Comparison of ENCODE assay signal across 27 cellular contexts in the genomic region with DNA sequence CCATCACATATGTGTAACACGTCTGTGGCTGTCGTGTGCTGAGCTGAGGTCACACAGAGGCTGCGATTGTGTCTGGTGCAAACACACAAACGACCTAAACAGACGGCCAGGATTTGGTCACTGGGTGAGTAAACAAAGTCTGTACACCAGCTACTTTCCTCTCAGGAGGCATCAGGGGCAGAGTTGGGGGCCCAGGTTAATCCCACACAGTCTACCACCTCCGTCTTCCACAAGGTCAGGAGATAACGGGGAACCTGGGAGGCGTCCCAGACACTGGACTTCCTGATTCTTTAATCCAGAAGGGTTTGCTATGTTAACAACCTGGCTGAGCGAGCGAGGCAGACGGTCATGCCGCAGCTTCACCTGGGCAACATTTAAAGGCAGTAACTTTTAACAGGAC. TPM values are rescaled to one million over a fixed set of nuclear protein-coding genes. Genes with fewer than 3 reads are reported as not detected.
DNase-seq lines count a peak whose midpoint lies in the region; ATAC-seq, FAIRE-seq and TF ChIP-seq lines count a peak whose summit lies in the region.
"Had no signal": no experiment of that assay in that cellular context is flagged by ENCODE, and none has a peak within 500 bp of the region (broad histone marks: within the 10 kb centered on the region; RNA-seq: fewer than 3 reads in every experiment).

No MANE protein-coding gene starts in this region.

- H3K27ac ChIP-seq in GM23338 (ENCODE audit: low read depth) (no peak overlapping the region), left lung (no peak overlapping the region), pancreas (peak overlapping the region in 3 of 4 donors; percentile 67 to 74 (median 72))
- H3K27ac ChIP-seq: esophagus muscularis mucosa, HL-60, SJCRH30, stomach had no signal

- peak overlapping the region; percentile 84 for H3K4me2 ChIP-seq in GM23338

- H4K20me1 ChIP-seq in GM23338 (replicated peaks; ENCODE audit: insufficient read depth): no peaks in the 10 kb centered on the region

- H2AFZ ChIP-seq in GM23338: no peak overlapping the region

- H3K9me3 ChIP-seq in left lung: peaks cover 0 to 2% of the 10 kb centered on the region in 2 donors
- no peaks in the 10 kb centered on the region for H3K9me3 ChIP-seq in pancreas
- H3K9me3 ChIP-seq: SJCRH30 had no signal

- no peak for FAIRE-seq in pancreas (lab: Jason Lieb, UNC)
- FAIRE-seq: frontal cortex, GM19239 had no signal

- no peaks in the 10 kb centered on the region for H3K9me2 ChIP-seq in GM23338 (ENCODE audit: insufficient read depth)

- H3K9me3 Mint-ChIP-seq in GM23338 (peaks cover 15% of the 10 kb centered on the region), brain (peaks cover 8 to 22% (median 17%) of the 10 kb centered on the region in 5 experiments)
- H3K9me3 Mint-ChIP-seq: natural killer cell had no signal

- H3K27ac Mint-ChIP-seq in GM23338 (no peak overlapping the region), brain (peak overlapping the region in 2 of 5 experiments; percentile 14 to 17)
- H3K27ac Mint-ChIP-seq: activated naive CD8-positive, alpha-beta T cell treated with anti-CD3 and anti-CD28 coated beads for 36 hours; activated T-helper 17 cell treated with anti-CD3 and anti-CD28 coated beads, Interleukin-2, amount 50 U/mL, for 72 hours; natural killer cell; T-cell had no signal

- H3K27me3 ChIP-seq in GM23338 (ENCODE audit: insufficient read depth): peaks cover 14% of the 10 kb centered on the region
- peaks cover 22 to 62% of the 10 kb centered on the region in 2 donors for H3K27me3 ChIP-seq in left lung
- no peaks in the 10 kb centered on the region for H3K27me3 ChIP-seq in pancreas
- H3K27me3 ChIP-seq: SJCRH30 had no signal

- H3K36me3 Mint-ChIP-seq in GM23338 (ENCODE audit: low read depth): peaks cover 3% of the 10 kb centered on the region; the same call in 1 of the 3 replicates
- no peaks in the 10 kb centered on the region for H3K36me3 Mint-ChIP-seq in brain
- H3K36me3 Mint-ChIP-seq: activated naive CD8-positive, alpha-beta T cell treated with anti-CD3 and anti-CD28 coated beads for 36 hours; natural killer cell; T-cell had no signal

- H3K4me3 Mint-ChIP-seq in GM23338: peak overlapping the region; percentile 77
- peak overlapping the region; percentile 66 to 83 (median 70) for H3K4me3 Mint-ChIP-seq in brain
- H3K4me3 Mint-ChIP-seq: activated naive CD8-positive, alpha-beta T cell treated with anti-CD3 and anti-CD28 coated beads for 36 hours; activated T-helper 17 cell treated with anti-CD3 and anti-CD28 coated beads, Interleukin-2, amount 50 U/mL, for 72 hours; natural killer cell; T-cell had no signal

- H3F3A ChIP-seq in GM23338 (replicated peaks; ENCODE audit: low read depth): no peaks in the 10 kb centered on the region

- no peaks in the 10 kb centered on the region; the same call in 1 of the 2 replicates for H3K79me2 ChIP-seq in GM23338 (replicated peaks; ENCODE audit: insufficient read depth)

- TF ChIP-seq CTCF in GM23338 (conservative IDR thresholded peaks at IDR 0.05; ENCODE audit: low read depth in 2 of 2) (no peak), brain (conservative IDR thresholded peaks at IDR 0.05) (no peak), left lung (IDR thresholded peaks at IDR 0.05) (no peak), pancreas (IDR thresholded peaks at IDR 0.05) (no peak)

- H3K36me3 ChIP-seq in GM23338 (ENCODE audit: insufficient read depth) (no peaks in the 10 kb centered on the region), left lung (no peaks in the 10 kb centered on the region), pancreas (no peaks in the 10 kb centered on the region)
- H3K36me3 ChIP-seq: esophagus muscularis mucosa, SJCRH30, stomach had no signal

- H3K4me1 ChIP-seq in GM23338 (ENCODE audit: insufficient read depth) (peaks cover 14% of the 10 kb centered on the region), left lung (no peaks in the 10 kb centered on the region), pancreas (no peaks in the 10 kb centered on the region)
- H3K4me1 ChIP-seq: SJCRH30 had no signal

- H3K4me1 Mint-ChIP-seq in GM23338 (peaks cover 37% of the 10 kb centered on the region), brain (peaks cover 42% of the 10 kb centered on the region)
- H3K4me1 Mint-ChIP-seq: activated naive CD8-positive, alpha-beta T cell treated with anti-CD3 and anti-CD28 coated beads for 36 hours; activated T-helper 17 cell treated with anti-CD3 and anti-CD28 coated beads, Interleukin-2, amount 50 U/mL, for 72 hours; natural killer cell; T-cell had no signal

- intact Hi-C loops in left lung (cut with DNase I) (no loop called here), pancreas (cut with DNase I) (no loop called here)

- WGBS in pancreas, 2 donors: 6 to 18% methylated on average over 12 of the region's 12 CpGs

- H3K4me3 ChIP-seq in GM23338 (peak overlapping the region; percentile 68), left lung (no peak overlapping the region), pancreas (peak overlapping the region in 3 of 4 donors; percentile 58 to 65 (median 59))
- H3K4me3 ChIP-seq: SJCRH30 had no signal

- H3K27me3 Mint-ChIP-seq in GM23338 (ENCODE audit: insufficient read depth, low read depth, poor library complexity) (peaks cover 30% of the 10 kb centered on the region), brain (peaks cover 54% of the 10 kb centered on the region)

- no peak for DNase-seq in GM23338 (ENCODE audit: low spot score)
- no peak for DNase-seq in left lung
- no peak for DNase-seq in pancreas
- no peak for DNase-seq in activated CD8-positive, alpha-beta memory T cell treated with anti-CD3 and anti-CD28 coated beads for 24 hours
- no peak for DNase-seq in cerebellum (ENCODE audit: low spot score)
- DNase-seq: activated CD4-positive, alpha-beta T cell treated with anti-CD3 and anti-CD28 coated beads for 4 hours; activated naive CD8-positive, alpha-beta T cell treated with anti-CD3 and anti-CD28 coated beads for 36 hours; effector CD8-positive, alpha-beta T cell; GOT3; IMR-90; kidney glomerular epithelial cell; natural killer cell; NCI-H1092 treated with DMSO at 0.1 percent for 48 hours; NCI-H2081; NK-92 treated with Interleukin-12 subunit alpha and Interleukin-12 subunit beta, amount 100 ng/mL, for 24 hours; SJCRH30; stomach; T-cell had no signal

- ATAC-seq in GM23338 (no peak), left lung (peak; percentile 40), pancreas (peak in 3 of 4 donors; percentile 28 to 58 (median 33)), GM21423 (IDR thresholded peaks at IDR 0.05; ENCODE audit: unreplicated experiment) (no peak), GM21723 (IDR thresholded peaks at IDR 0.05; ENCODE audit: unreplicated experiment) (no peak)
- ATAC-seq: activated T-helper 17 cell treated with anti-CD3 and anti-CD28 coated beads, Interleukin-2, amount 50 U/mL, for 72 hours; natural killer cell; T-cell had no signal

TF ChIP-seq in GM23338, 12 proteins besides CTCF, POLR2A, EP300 and RAD21 (continues in another document):
- no peak for TF ChIP-seq NANOG (IDR thresholded peaks at IDR 0.05; ENCODE audit: borderline replicate concordance)
- no peak for TF ChIP-seq ZNF114 (CRISPR knock-in tag; IDR thresholded peaks at IDR 0.05)
- TF ChIP-seq STAT1 (IDR thresholded peaks at IDR 0.05; ENCODE audit: unreplicated experiment): no peak
- TF ChIP-seq CREB1 (CRISPR knock-in tag; IDR thresholded peaks at IDR 0.05; ENCODE audit: low read depth): no peak
- TF ChIP-seq, protein P1, sequence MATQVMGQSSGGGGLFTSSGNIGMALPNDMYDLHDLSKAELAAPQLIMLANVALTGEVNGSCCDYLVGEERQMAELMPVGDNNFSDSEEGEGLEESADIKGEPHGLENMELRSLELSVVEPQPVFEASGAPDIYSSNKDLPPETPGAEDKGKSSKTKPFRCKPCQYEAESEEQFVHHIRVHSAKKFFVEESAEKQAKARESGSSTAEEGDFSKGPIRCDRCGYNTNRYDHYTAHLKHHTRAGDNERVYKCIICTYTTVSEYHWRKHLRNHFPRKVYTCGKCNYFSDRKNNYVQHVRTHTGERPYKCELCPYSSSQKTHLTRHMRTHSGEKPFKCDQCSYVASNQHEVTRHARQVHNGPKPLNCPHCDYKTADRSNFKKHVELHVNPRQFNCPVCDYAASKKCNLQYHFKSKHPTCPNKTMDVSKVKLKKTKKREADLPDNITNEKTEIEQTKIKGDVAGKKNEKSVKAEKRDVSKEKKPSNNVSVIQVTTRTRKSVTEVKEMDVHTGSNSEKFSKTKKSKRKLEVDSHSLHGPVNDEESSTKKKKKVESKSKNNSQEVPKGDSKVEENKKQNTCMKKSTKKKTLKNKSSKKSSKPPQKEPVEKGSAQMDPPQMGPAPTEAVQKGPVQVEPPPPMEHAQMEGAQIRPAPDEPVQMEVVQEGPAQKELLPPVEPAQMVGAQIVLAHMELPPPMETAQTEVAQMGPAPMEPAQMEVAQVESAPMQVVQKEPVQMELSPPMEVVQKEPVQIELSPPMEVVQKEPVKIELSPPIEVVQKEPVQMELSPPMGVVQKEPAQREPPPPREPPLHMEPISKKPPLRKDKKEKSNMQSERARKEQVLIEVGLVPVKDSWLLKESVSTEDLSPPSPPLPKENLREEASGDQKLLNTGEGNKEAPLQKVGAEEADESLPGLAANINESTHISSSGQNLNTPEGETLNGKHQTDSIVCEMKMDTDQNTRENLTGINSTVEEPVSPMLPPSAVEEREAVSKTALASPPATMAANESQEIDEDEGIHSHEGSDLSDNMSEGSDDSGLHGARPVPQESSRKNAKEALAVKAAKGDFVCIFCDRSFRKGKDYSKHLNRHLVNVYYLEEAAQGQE (IDR thresholded peaks at IDR 0.05; ENCODE audit: unreplicated experiment): no peak

RNA-seq across cellular contexts. Expression of a gene that starts 1.5 kb away (rescaled TPM):
- 7.3 and 10.6 TPM in 2 replicates for total RNA-seq in GM23338 (2014; rRNA removed; shearing (Covaris generic))
- polyA plus RNA-seq in GM23338 (2016; fragmentation: Nextera tagmentation; extraction: Ambion mirVana) (1.5 and 1.8 TPM in 2 replicates), brain (ENCODE audit: insufficient read depth, low read depth, low replicate concordance) (4.6 TPM), pancreas (1 to 10 TPM; 3.6 to 6.2 TPM)
- total RNA-seq in left lung (1 to 10 TPM; 1.4 to 1.6 TPM), pancreas (1 to 10 TPM in 5 of 6 donors, under 1 TPM in 1; 0.87 to 6.5 (median 2.8) TPM), cerebellum (1.1 TPM)
- total RNA-seq: activated naive CD8-positive, alpha-beta T cell treated with anti-CD3 and anti-CD28 coated beads for 36 hours; IMR-90; natural killer cell; SJCRH30; T-cell had no signal
- polyA plus RNA-seq: BJ, IMR-90 had no signal

Comparison
In these comparisons a context has a peak if more than half of its experiments do, and no peak if none do; other contexts are left out.
1. ATAC-seq: peak in left lung (single experiment) and pancreas (3 of 4); none in GM23338 (single experiment), GM21423 (single experiment) and GM21723 (single experiment).
2. H3K27ac ChIP-seq: peak in pancreas (3 of 4); none in GM23338 (single experiment) and left lung (0 of 2).
3. H3K4me3 ChIP-seq: peak in GM23338 (single experiment) and pancreas (3 of 4); none in left lung (0 of 2).